Comparison of ENCODE assay signal across 1 cellular context in the genomic region with DNA sequence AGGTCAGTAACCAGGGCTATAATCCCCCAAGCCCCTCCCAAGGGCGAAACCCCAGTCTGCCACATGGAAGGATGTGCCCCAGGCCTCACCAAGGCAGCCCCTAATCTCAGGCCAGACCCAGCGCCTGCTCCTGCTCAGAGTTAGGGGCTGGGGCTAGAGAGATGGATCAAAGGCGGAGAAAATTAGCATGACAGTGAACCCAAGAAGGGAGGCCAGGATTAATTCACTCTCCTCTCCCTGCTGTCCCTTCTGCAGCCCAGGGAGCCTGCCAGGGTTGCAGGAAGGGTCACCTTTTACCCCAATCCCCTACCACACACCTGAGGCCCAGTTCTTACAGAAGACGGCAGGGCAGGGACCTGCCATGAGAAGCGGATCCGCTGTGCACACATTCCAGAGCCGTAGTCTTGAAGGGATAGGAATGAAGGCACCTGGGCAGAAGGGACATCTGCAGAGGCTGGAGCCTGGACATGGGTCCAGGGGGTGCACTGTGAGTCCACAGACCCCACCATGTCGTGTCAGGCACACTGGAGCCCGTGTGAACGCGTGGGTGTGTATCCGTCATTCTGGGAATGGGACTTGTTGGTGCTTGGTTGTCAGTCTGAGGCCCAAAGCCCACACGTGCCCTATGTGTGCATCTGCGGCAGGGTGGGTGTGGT.
TF ChIP-seq lines count a peak whose summit lies in the region.

No MANE protein-coding gene starts in this region.

TF ChIP-seq in SK-N-SH, 30 proteins besides CTCF, POLR2A, EP300 and RAD21 (continued from another document):
- TF ChIP-seq, protein P1, sequence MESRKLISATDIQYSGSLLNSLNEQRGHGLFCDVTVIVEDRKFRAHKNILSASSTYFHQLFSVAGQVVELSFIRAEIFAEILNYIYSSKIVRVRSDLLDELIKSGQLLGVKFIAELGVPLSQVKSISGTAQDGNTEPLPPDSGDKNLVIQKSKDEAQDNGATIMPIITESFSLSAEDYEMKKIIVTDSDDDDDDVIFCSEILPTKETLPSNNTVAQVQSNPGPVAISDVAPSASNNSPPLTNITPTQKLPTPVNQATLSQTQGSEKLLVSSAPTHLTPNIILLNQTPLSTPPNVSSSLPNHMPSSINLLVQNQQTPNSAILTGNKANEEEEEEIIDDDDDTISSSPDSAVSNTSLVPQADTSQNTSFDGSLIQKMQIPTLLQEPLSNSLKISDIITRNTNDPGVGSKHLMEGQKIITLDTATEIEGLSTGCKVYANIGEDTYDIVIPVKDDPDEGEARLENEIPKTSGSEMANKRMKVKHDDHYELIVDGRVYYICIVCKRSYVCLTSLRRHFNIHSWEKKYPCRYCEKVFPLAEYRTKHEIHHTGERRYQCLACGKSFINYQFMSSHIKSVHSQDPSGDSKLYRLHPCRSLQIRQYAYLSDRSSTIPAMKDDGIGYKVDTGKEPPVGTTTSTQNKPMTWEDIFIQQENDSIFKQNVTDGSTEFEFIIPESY (IDR thresholded peaks at IDR 0.05; ENCODE audit: borderline replicate concordance, low read depth), result no peak
- TF ChIP-seq, protein P2, sequence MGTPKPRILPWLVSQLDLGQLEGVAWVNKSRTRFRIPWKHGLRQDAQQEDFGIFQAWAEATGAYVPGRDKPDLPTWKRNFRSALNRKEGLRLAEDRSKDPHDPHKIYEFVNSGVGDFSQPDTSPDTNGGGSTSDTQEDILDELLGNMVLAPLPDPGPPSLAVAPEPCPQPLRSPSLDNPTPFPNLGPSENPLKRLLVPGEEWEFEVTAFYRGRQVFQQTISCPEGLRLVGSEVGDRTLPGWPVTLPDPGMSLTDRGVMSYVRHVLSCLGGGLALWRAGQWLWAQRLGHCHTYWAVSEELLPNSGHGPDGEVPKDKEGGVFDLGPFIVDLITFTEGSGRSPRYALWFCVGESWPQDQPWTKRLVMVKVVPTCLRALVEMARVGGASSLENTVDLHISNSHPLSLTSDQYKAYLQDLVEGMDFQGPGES (IDR thresholded peaks at IDR 0.05; ENCODE audit: low read depth, low read length), result no peak
- no peak for TF ChIP-seq GABPA (IDR thresholded peaks at IDR 0.05; ENCODE audit: low read depth)
- TF ChIP-seq, protein P3, sequence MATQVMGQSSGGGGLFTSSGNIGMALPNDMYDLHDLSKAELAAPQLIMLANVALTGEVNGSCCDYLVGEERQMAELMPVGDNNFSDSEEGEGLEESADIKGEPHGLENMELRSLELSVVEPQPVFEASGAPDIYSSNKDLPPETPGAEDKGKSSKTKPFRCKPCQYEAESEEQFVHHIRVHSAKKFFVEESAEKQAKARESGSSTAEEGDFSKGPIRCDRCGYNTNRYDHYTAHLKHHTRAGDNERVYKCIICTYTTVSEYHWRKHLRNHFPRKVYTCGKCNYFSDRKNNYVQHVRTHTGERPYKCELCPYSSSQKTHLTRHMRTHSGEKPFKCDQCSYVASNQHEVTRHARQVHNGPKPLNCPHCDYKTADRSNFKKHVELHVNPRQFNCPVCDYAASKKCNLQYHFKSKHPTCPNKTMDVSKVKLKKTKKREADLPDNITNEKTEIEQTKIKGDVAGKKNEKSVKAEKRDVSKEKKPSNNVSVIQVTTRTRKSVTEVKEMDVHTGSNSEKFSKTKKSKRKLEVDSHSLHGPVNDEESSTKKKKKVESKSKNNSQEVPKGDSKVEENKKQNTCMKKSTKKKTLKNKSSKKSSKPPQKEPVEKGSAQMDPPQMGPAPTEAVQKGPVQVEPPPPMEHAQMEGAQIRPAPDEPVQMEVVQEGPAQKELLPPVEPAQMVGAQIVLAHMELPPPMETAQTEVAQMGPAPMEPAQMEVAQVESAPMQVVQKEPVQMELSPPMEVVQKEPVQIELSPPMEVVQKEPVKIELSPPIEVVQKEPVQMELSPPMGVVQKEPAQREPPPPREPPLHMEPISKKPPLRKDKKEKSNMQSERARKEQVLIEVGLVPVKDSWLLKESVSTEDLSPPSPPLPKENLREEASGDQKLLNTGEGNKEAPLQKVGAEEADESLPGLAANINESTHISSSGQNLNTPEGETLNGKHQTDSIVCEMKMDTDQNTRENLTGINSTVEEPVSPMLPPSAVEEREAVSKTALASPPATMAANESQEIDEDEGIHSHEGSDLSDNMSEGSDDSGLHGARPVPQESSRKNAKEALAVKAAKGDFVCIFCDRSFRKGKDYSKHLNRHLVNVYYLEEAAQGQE (IDR thresholded peaks at IDR 0.05; ENCODE audit: low read depth, low read length), result no peak
- TF ChIP-seq MEF2A (IDR thresholded peaks at IDR 0.05; ENCODE audit: borderline replicate concordance, low read depth), result no peak
- TF ChIP-seq GATA2 (CRISPR knock-in tag; IDR thresholded peaks at IDR 0.05), result no peak
- TF ChIP-seq ELF1 (IDR thresholded peaks at IDR 0.05), result no peak
- TF ChIP-seq FOXM1 (IDR thresholded peaks at IDR 0.05; ENCODE audit: low read depth), result no peak
- no peak for TF ChIP-seq POLR2AphosphoS5 (IDR thresholded peaks at IDR 0.05; ENCODE audit: low read depth, low read length)
- no peak for TF ChIP-seq SMC3 (IDR thresholded peaks at IDR 0.05; ENCODE audit: low read depth, low read length)
- no peak for TF ChIP-seq RXRA (IDR thresholded peaks at IDR 0.05; ENCODE audit: borderline replicate concordance, low read depth)
- no peak for TF ChIP-seq NFIC (IDR thresholded peaks at IDR 0.05; ENCODE audit: borderline replicate concordance)
- TF ChIP-seq TAF1 (IDR thresholded peaks at IDR 0.05; ENCODE audit: borderline replicate concordance, low read depth, low read length), result no peak
- TF ChIP-seq MXI1 (IDR thresholded peaks at IDR 0.05; ENCODE audit: low read depth, low read length), result no peak
- TF ChIP-seq, protein P4, sequence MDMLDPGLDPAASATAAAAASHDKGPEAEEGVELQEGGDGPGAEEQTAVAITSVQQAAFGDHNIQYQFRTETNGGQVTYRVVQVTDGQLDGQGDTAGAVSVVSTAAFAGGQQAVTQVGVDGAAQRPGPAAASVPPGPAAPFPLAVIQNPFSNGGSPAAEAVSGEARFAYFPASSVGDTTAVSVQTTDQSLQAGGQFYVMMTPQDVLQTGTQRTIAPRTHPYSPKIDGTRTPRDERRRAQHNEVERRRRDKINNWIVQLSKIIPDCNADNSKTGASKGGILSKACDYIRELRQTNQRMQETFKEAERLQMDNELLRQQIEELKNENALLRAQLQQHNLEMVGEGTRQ (IDR thresholded peaks at IDR 0.05; ENCODE audit: borderline replicate concordance, low read depth, low read length), result no peak
- TF ChIP-seq TEAD4 (IDR thresholded peaks at IDR 0.05; ENCODE audit: borderline replicate concordance, insufficient read depth), result no peak
- TF ChIP-seq EZH2phosphoT487 (IDR thresholded peaks at IDR 0.05; ENCODE audit: borderline replicate concordance, low read depth), result no peak
TF ChIP-seq in SK-N-SH: peak in this region for 0.
